8 cellular contexts compared by ENCODE assay signal in the genomic region with DNA sequence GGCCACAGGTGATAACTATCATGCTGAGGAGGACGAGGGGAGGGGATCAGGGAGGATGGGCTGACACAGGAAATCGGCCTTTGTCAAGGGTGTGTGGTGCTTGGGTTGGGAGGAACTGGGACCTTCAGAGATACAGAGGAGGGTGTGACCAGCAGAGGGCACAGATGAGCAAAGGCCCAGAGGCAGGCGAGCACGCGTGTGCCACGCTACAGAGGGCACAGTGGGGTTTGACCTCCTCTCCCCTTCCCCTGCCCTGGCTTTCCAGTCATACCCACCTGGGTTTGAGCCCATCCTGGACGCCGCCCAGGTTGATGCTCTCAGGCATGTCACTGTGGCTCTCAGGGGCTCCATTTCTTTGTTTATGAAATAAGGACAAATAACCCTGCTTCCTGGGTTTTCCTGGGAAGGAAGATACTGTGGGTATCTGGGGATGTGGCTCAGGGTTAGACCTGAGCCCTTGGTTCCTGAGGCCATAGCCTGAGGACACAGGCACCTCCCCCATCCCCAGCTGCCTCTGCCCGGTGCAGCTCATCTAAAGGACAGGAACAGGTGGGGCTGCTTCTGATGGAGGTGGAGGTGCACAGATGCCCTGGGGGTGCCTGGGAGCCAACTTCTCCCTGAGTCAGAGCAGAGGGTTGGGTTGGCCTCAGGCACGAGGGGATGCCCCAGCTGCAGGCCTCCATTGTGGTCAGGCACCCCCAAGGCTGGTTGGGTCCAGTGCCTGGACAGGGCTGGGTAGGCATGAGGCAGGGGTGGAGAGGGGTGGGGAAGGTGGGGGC. TPM values are rescaled to one million over a fixed set of nuclear protein-coding genes. Genes with fewer than 3 reads are reported as not detected.
DNase-seq lines count a peak whose midpoint lies in the region; ATAC-seq and TF ChIP-seq lines count a peak whose summit lies in the region.

No MANE protein-coding gene starts in this region.

- peak; percentile 63 for TF ChIP-seq RAD21 in IMR-90 (IDR thresholded peaks at IDR 0.05; ENCODE audit: low read length)

- no peaks in the 10 kb centered on the region for H3K36me3 ChIP-seq in CD4-positive, alpha-beta memory T cell (ENCODE audit: insufficient read depth, low read length)
- H3K36me3 ChIP-seq in IMR-90 (ENCODE audit: control insufficient read depth, insufficient read depth, low read length), result no peaks in the 10 kb centered on the region

- H3K9ac ChIP-seq in IMR-90 (ENCODE audit: low read depth, low read length), result no peak overlapping the region

- no peaks in the 10 kb centered on the region for H3K27me3 Mint-ChIP-seq in CD4-positive, alpha-beta memory T cell
- H3K27me3 Mint-ChIP-seq in T-helper 2 cell treated with Interferon-gamma antibody and Interleukin-4, amounts not matched to agents 5 μg/mL and 100 μg/mL, for 36 hours (ENCODE audit: low read depth), result peaks cover 2% of the 10 kb centered on the region

- dilution Hi-C loops in IMR-90 (cut with HindIII; ENCODE audit: low sequenced_read_pairs, unreplicated experiment), result no loop called here

- in situ Hi-C loops in IMR-90 (cut with MboI; ENCODE audit: low sequenced_read_pairs), result no loop called here

- no peak overlapping the region for H4K91ac ChIP-seq in IMR-90 (ENCODE audit: insufficient read depth, low read depth, low read length)

- no CpG with 5 or more reads among the region's 10 CpGs for WGBS in IMR-90 (ENCODE audit: extremely low coverage in 2 of 2, insufficient read length in 1 of 2), 2 experiments

- no TSS peak for BruUV-seq in IMR-90 (replicated peaks; lab: Mats Ljungman, UMichigan)

- intact Hi-C loops in CD4-positive, alpha-beta memory T cell (cut with micrococcal nuclease), result loop anchor here (1.0 to 2.0 kb wide), 5 partner anchors 44 to 125 kb away; a partner anchor contains a TSS
- intact Hi-C loops in IMR-90 (cut with micrococcal nuclease), result loop anchor here (5.0 kb wide), 1 partner anchor 108 kb away; no protein-coding TSS in a partner anchor

- POLR2A ChIA-PET in CD4-positive, alpha-beta memory T cell (lab: Charles Lee; ENCODE audit: partially characterized antibody), result interaction anchor here (1.1 to 1.7 kb wide), 5 partner anchors 44 to 125 kb away, joined by 3 to 8 read pairs (median 4); a partner anchor contains a TSS
- POLR2A ChIA-PET in IMR-90 (lab: Charles Lee; ENCODE audit: unreplicated experiment), result no interaction called here

- H3K56ac ChIP-seq in IMR-90 (ENCODE audit: extremely low read depth, insufficient read depth, low read length), result no peak overlapping the region

- H3K4me2 ChIP-seq in IMR-90 (ENCODE audit: low read depth, low read length), result no peak overlapping the region

- peaks cover 23 to 53% (median 38%) of the 10 kb centered on the region in 4 donors for H3K4me1 Mint-ChIP-seq in CD4-positive, alpha-beta memory T cell
- H3K4me1 Mint-ChIP-seq in T-helper 2 cell treated with Interferon-gamma antibody and Interleukin-4, amounts not matched to agents 5 μg/mL and 100 μg/mL, for 36 hours (ENCODE audit: low read depth), result peaks cover 33% of the 10 kb centered on the region

- CTCF ChIA-PET in CD4-positive, alpha-beta memory T cell (lab: Charles Lee; ENCODE audit: partially characterized antibody), result interaction anchor here (1.0 to 7.3 kb wide), 14 partner anchors 10 to 172 kb away, joined by 3 to 83 read pairs (median 6); a partner anchor contains a TSS
- CTCF ChIA-PET in IMR-90 (lab: Yijun Ruan, JAX), result interaction anchor here (1.1 kb wide), 1 partner anchor 137 kb away, joined by 3 read pairs; no protein-coding TSS in a partner anchor

- peak overlapping the region; percentile 91 for H2AK9ac ChIP-seq in IMR-90 (replicated peaks; ENCODE audit: low read depth, low read length, poor library complexity)

- peak overlapping the region in 1 of 2 experiments; percentile 66; a peak in 1 of 4 replicates for H4K8ac ChIP-seq in IMR-90 (ENCODE audit: low read depth in 2 of 2, low read length in 2 of 2)

- no peaks in the 10 kb centered on the region for H3K9me3 ChIP-seq in CD4-positive, alpha-beta memory T cell (ENCODE audit: control insufficient read depth in 1 of 2, low read length in 2 of 2)
- H3K9me3 ChIP-seq in IMR-90 (ENCODE audit: control insufficient read depth, insufficient read depth, low read length), result no peaks in the 10 kb centered on the region

- no peak overlapping the region for H2BK15ac ChIP-seq in IMR-90 (ENCODE audit: low read depth, low read length)

- H2BK5ac ChIP-seq in IMR-90 (ENCODE audit: low read depth, low read length, poor library complexity, severe bottlenecking), result no peak overlapping the region

- no peak for TF ChIP-seq POLR2A in IMR-90 (IDR thresholded peaks at IDR 0.05; ENCODE audit: low read depth, low read length)

- no peak overlapping the region for H2BK120ac ChIP-seq in IMR-90 (ENCODE audit: low read depth, low read length)

- H3K27me3 ChIP-seq in CD4-positive, alpha-beta memory T cell (ENCODE audit: insufficient read depth, low read length), result no peaks in the 10 kb centered on the region
- peaks cover 14% of the 10 kb centered on the region; the same call in 1 of the 2 replicates for H3K27me3 ChIP-seq in IMR-90 (ENCODE audit: control insufficient read depth, insufficient read depth, low read length)

- H3K4me3 Mint-ChIP-seq in CD4-positive, alpha-beta memory T cell, result peak overlapping the region in 6 of 8 donors; percentile 7 to 65 (median 48)
- H3K4me3 Mint-ChIP-seq in T-helper 2 cell treated with Interferon-gamma antibody and Interleukin-4, amounts not matched to agents 5 μg/mL and 100 μg/mL, for 36 hours, result peak overlapping the region; percentile 40

- H3K27ac ChIP-seq in CD4-positive, alpha-beta memory T cell (ENCODE audit: low read depth, low read length), result no peak overlapping the region
- no peak overlapping the region for H3K27ac ChIP-seq in IMR-90 (ENCODE audit: insufficient read depth, low read length)

- ATAC-seq in GM19455 (IDR thresholded peaks at IDR 0.05; ENCODE audit: unreplicated experiment), result peak; percentile 63
- ATAC-seq in IMR-90 (ENCODE audit: low read depth), result peak; percentile 84

- no peak overlapping the region for H3K23ac ChIP-seq in IMR-90 (ENCODE audit: low read depth, low read length)

- no peak overlapping the region for H3K18ac ChIP-seq in IMR-90 (ENCODE audit: low read depth, low read length)

- no peak overlapping the region for H3K4me3 ChIP-seq in CD4-positive, alpha-beta memory T cell (ENCODE audit: low read length in 2 of 2)
- H3K4me3 ChIP-seq in IMR-90 (ENCODE audit: insufficient read depth, low read depth, low read length), result no peak overlapping the region

- H3K4ac ChIP-seq in IMR-90 (ENCODE audit: low read depth, low read length), result no peak overlapping the region

- no peak overlapping the region for H2BK20ac ChIP-seq in IMR-90 (ENCODE audit: low read depth, low read length)

- no peaks in the 10 kb centered on the region for H4K20me1 ChIP-seq in IMR-90 (ENCODE audit: insufficient read depth, low read length)

- H2AK5ac ChIP-seq in IMR-90 (ENCODE audit: low read depth, low read length), result peak overlapping the region; percentile 83; the same call in 1 of the 2 replicates

- peaks cover 48% of the 10 kb centered on the region for H3K4me1 ChIP-seq in CD4-positive, alpha-beta memory T cell (ENCODE audit: insufficient read depth, low read length)
- H3K4me1 ChIP-seq in IMR-90 (ENCODE audit: control insufficient read depth, insufficient read depth, low read length), result no peaks in the 10 kb centered on the region

- no peaks in the 10 kb centered on the region for H3K79me1 ChIP-seq in IMR-90 (ENCODE audit: low read depth in 1 of 2, low read length in 2 of 2)

- no peaks in the 10 kb centered on the region for H3K36me3 Mint-ChIP-seq in CD4-positive, alpha-beta memory T cell
- H3K36me3 Mint-ChIP-seq in T-helper 2 cell treated with Interferon-gamma antibody and Interleukin-4, amounts not matched to agents 5 μg/mL and 100 μg/mL, for 36 hours (ENCODE audit: low read depth), result no peaks in the 10 kb centered on the region

- DNase-seq in CD4-positive, alpha-beta memory T cell, result peak; percentile 75 to 77 (median 76)
- DNase-seq in IMR-90 (peak; percentile 40), anterior cingulate cortex (lab: John Stamatoyannopoulos, UW) (peak in 37 of 58 donors; percentile 17 to 73 (median 36)), hypothalamus (lab: John Stamatoyannopoulos, UW) (peak in 36 of 51 donors; percentile 8 to 74 (median 36)), NCI-H2107 (lab: John Stamatoyannopoulos, UW) (no peak)
- peak; percentile 75 for DNase-seq in T-helper 2 cell treated with Interferon-gamma antibody and Interleukin-4, amounts not matched to agents 5 μg/mL and 100 μg/mL, for 36 hours (ENCODE audit: low spot score)
- DNase-seq in stimulated activated CD4-positive, alpha-beta T cell treated with anti-CD3 and anti-CD28 coated beads, Interleukin-12 subunit alpha, Interleukin-12 subunit beta, amount 100 ng/mL, for 48 hours (ENCODE audit: low read depth in 2 of 3, low spot score in 1 of 3), result peak; percentile 77 to 79 (median 77)

- H2AFZ ChIP-seq in IMR-90 (replicated peaks; ENCODE audit: low read length, poor library complexity), result peak overlapping the region; percentile 84

- TF ChIP-seq CTCF in IMR-90 (conservative IDR thresholded peaks at IDR 0.05; ENCODE audit: low read depth, low read length), result peak; percentile 68

- H3K14ac ChIP-seq in IMR-90 (replicated peaks; ENCODE audit: low read depth, low read length), result no peak overlapping the region

- H3K9me3 Mint-ChIP-seq in CD4-positive, alpha-beta memory T cell, result no peaks in the 10 kb centered on the region
- H3K9me3 Mint-ChIP-seq in T-helper 2 cell treated with Interferon-gamma antibody and Interleukin-4, amounts not matched to agents 5 μg/mL and 100 μg/mL, for 36 hours, result no peaks in the 10 kb centered on the region

- no peaks in the 10 kb centered on the region for H3K9me1 ChIP-seq in IMR-90 (ENCODE audit: insufficient read depth, low read length)

- H3K27ac Mint-ChIP-seq in CD4-positive, alpha-beta memory T cell, result peak overlapping the region in 6 of 7 donors; percentile 58 to 89 (median 82)
- peak overlapping the region; percentile 52 for H3K27ac Mint-ChIP-seq in T-helper 2 cell treated with Interferon-gamma antibody and Interleukin-4, amounts not matched to agents 5 μg/mL and 100 μg/mL, for 36 hours

- H4K5ac ChIP-seq in IMR-90 (ENCODE audit: low read depth, low read length), result no peak overlapping the region

TF ChIP-seq in IMR-90, 13 proteins besides CTCF, POLR2A, EP300 and RAD21 (continues in another document):
- TF ChIP-seq MAFK (IDR thresholded peaks at IDR 0.05; ENCODE audit: low read depth, low read length) (no peak), NFE2L2 (IDR thresholded peaks at IDR 0.05; ENCODE audit: low read depth, low read length) (no peak), MAZ (IDR thresholded peaks at IDR 0.05; ENCODE audit: borderline replicate concordance, low read depth, low read length) (peak; percentile 35; the same call in 1 of the 2 replicates), SMC3 (IDR thresholded peaks at IDR 0.05; ENCODE audit: low read depth, low read length) (peak; percentile 71)

RNA-seq across cellular contexts. Expression of a gene that starts 51.8 kb away (rescaled TPM):
- total RNA-seq in CD4-positive, alpha-beta memory T cell, result not detected
- polyA plus RNA-seq in CD4-positive, alpha-beta memory T cell, result under 1 TPM in 1 of 2 donors, not detected in 1; 0.23 TPM
- total RNA-seq in IMR-90 (2012; rRNA removed), result not detected in 2 replicates
- not detected in 2 replicates for polyA plus RNA-seq in IMR-90 (2012; rRNA removed)
- not detected in 2 replicates for polyA plus RNA-seq in IMR-90 (2012; cell fraction: cytosol; rRNA removed)
- 0.13 TPM in 1 of 2 replicates, not detected in the other for polyA plus RNA-seq in IMR-90 (2012; cell fraction: nucleus; rRNA removed; ENCODE audit: low replicate concordance)
